In genomic region chr17:14236032-14236431, GRCh38 we compare ENCODE assay signal across 14 cellular contexts. TPM values are rescaled to one million over a fixed set of nuclear protein-coding genes. Genes with fewer than 3 reads are reported as not detected.
A peak's percentile ranks its signal among the peaks of the same experiment; 100 is the strongest.
DNase-seq lines count a peak whose midpoint lies in the region; ATAC-seq and TF ChIP-seq lines count a peak whose summit lies in the region.
"Not testable (repeated sequence)": the region's sequence is repeated elsewhere in the genome, so short reads cannot be mapped to it uniquely, and the experiment has no call there.
"Had no signal": no experiment of that assay in that cellular context is flagged by ENCODE, and none has a peak within 500 bp of the region (broad histone marks: within the 10 kb centered on the region; RNA-seq: fewer than 3 reads in every experiment).

No MANE protein-coding gene starts in this region.

- not testable (repeated sequence) for TF ChIP-seq CTCF in lung (IDR thresholded peaks at IDR 0.05; ENCODE audit: control extremely low read depth, extremely low read depth)

- intact Hi-C loops in sciatic nerve (cut with DNase I); aorta (cut with DNase I): not testable (repeated sequence)

- ATAC-seq in esophagus mucosa (peak; percentile 52), lung (ENCODE audit: insufficient read depth, low FRiP score) (peak; percentile 19), sciatic nerve (peak; percentile 13), aorta (ENCODE audit: low FRiP score) (peak; percentile 53)
- peak; percentile 56 for ATAC-seq in stimulated activated memory B cell treated with anti-CD40 and anti-IgM and Interleukin-4, amounts not matched to agents 10 μg/mL and 1 μg/mL and 100 μg/mL, for 72 hours

- not testable (repeated sequence) for H3K4me3 ChIP-seq in lung; aorta (ENCODE audit: low read length in 2 of 2)

- not testable (repeated sequence) for H3K9me3 Mint-ChIP-seq in stimulated activated memory B cell treated with anti-CD40 and anti-IgM and Interleukin-4, amounts not matched to agents 10 μg/mL and 1 μg/mL and 100 μg/mL, for 72 hours

- not testable (repeated sequence) for H3K4me1 ChIP-seq in lung (ENCODE audit: control insufficient read depth in 2 of 2, insufficient read depth in 2 of 2, low read length in 2 of 2); aorta (ENCODE audit: control insufficient read depth in 1 of 2, insufficient read depth in 2 of 2, low read length in 2 of 2)

- H3K9me3 ChIP-seq in lung (ENCODE audit: control insufficient read depth in 2 of 2, insufficient read depth in 1 of 2, low read length in 1 of 2); aorta (ENCODE audit: control insufficient read depth, low read length): not testable (repeated sequence)

- H3K27me3 ChIP-seq in lung (ENCODE audit: control insufficient read depth, insufficient read depth); aorta (ENCODE audit: control insufficient read depth in 1 of 2, insufficient read depth in 2 of 2, low read length in 1 of 2): not testable (repeated sequence)

- H3K36me3 ChIP-seq in lung (ENCODE audit: control insufficient read depth in 2 of 2, insufficient read depth in 2 of 2, low read length in 2 of 2); aorta (ENCODE audit: control insufficient read depth in 1 of 2, insufficient read depth in 2 of 2, low read length in 1 of 2): not testable (repeated sequence)

- not testable (repeated sequence) for H3K36me3 Mint-ChIP-seq in stimulated activated memory B cell treated with anti-CD40 and anti-IgM and Interleukin-4, amounts not matched to agents 10 μg/mL and 1 μg/mL and 100 μg/mL, for 72 hours

- DNase-seq in lung (ENCODE audit: low spot score); sciatic nerve (ENCODE audit: low spot score); aorta: not testable (repeated sequence)

- not testable (repeated sequence) for H3K4me1 Mint-ChIP-seq in stimulated activated memory B cell treated with anti-CD40 and anti-IgM and Interleukin-4, amounts not matched to agents 10 μg/mL and 1 μg/mL and 100 μg/mL, for 72 hours

- 85 to 94% methylated on average over 7 of the region's 9 CpGs for WGBS in lung, 2 donors
- 58 to 69% methylated on average over 7 to 9 of the region's 9 CpGs for WGBS in aorta, 2 donors

- not testable (repeated sequence) for H3K27ac ChIP-seq in lung (ENCODE audit: low read depth in 1 of 2, low read length in 1 of 2); aorta (ENCODE audit: low read depth in 1 of 2, low read length in 2 of 2)

- not testable (repeated sequence) for H3K27ac Mint-ChIP-seq in stimulated activated memory B cell treated with anti-CD40 and anti-IgM and Interleukin-4, amounts not matched to agents 10 μg/mL and 1 μg/mL and 100 μg/mL, for 72 hours

- not testable (repeated sequence) for H3K4me3 Mint-ChIP-seq in stimulated activated memory B cell treated with anti-CD40 and anti-IgM and Interleukin-4, amounts not matched to agents 10 μg/mL and 1 μg/mL and 100 μg/mL, for 72 hours

- not testable (repeated sequence) for H3K27me3 Mint-ChIP-seq in stimulated activated memory B cell treated with anti-CD40 and anti-IgM and Interleukin-4, amounts not matched to agents 10 μg/mL and 1 μg/mL and 100 μg/mL, for 72 hours

RNA-seq across cellular contexts. Expression of gene CDRT15, which starts 0.6 kb away (rescaled TPM):
- total RNA-seq in esophagus mucosa (not detected), lung (not detected), sciatic nerve (not detected), aorta (not detected)
- polyA plus RNA-seq in lung (not detected), aorta (not detected)
- total RNA-seq: A673; CD4-positive, alpha-beta memory T cell; CD4-positive, CD25-positive, alpha-beta regulatory T cell; CD8-positive, alpha-beta memory T cell; Daoy; G401; GM12878 had no signal
- polyA plus RNA-seq: AG04450; CD14-positive monocyte; CD4-positive, alpha-beta memory T cell; CD8-positive, alpha-beta memory T cell had no signal
